13 cellular contexts compared by ENCODE assay signal in the genomic region with DNA sequence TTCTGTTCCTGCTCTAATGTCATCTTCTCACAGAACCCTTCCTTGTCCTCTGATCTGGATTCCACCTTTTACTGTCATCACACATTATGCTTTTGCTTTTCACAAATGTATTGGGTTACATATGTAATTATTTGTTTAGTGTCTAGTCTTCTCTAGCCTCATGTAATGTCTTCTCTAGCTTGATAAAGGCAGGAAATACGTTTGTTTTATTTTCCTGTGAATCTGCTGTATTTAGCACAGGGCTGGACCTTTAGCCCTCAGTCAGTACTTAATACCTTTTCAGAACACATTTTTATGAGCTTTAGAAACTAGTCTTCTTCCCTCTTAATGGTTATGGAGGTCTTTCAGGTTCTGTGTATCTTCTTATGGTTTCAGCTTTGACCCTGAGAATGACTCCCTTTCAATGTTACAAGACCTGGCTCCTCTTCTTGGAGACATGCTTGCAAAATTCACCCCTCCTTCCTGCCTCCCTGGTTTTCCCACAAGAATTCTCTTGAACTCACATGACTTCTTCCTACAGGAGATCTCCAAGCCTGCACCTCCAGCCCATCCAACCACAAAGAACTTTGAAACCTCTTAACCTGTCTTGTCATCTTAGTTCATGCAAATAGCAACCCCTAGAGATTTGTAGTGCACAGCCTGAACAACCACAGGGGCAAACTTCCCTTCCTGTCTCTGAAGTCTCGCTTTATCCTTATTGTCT.
A peak's percentile ranks its signal among the peaks of the same experiment; 100 is the strongest.
DNase-seq lines count a peak whose midpoint lies in the region; ATAC-seq, FAIRE-seq and TF ChIP-seq lines count a peak whose summit lies in the region.
"Had no signal": no experiment of that assay in that cellular context is flagged by ENCODE, and none has a peak within 500 bp of the region (broad histone marks: within the 10 kb centered on the region; RNA-seq: fewer than 3 reads in every experiment).

No MANE protein-coding gene starts in this region.

- 55 to 68% methylated on average over 2 of the region's 2 CpGs for WGBS in sigmoid colon, 2 donors

- H3K27me3 ChIP-seq in OCI-LY3 (ENCODE audit: low read depth, low read length), result 0 out of 2 replicates have a peak, but pooled peaks cover 10% of the 10 kb centered on the region
- no peaks in the 10 kb centered on the region for H3K27me3 ChIP-seq in sigmoid colon
- H3K27me3 ChIP-seq: esophagus squamous epithelium, left lung had no signal

- TF ChIP-seq POLR2A in sigmoid colon (IDR thresholded peaks at IDR 0.05), result no peak

- no peak overlapping the region for H2AFZ ChIP-seq in OCI-LY3 (ENCODE audit: low read depth, low read length)

- H3K27ac ChIP-seq in OCI-LY3 (ENCODE audit: low read length) (no peak overlapping the region; the same call in 1 of the 2 replicates), sigmoid colon (no peak overlapping the region)
- H3K27ac ChIP-seq: esophagus squamous epithelium, left lung, SK-N-MC had no signal

- peak; percentile 85 for ATAC-seq in HG03045 (IDR thresholded peaks at IDR 0.05; ENCODE audit: unreplicated experiment)
- ATAC-seq: HCT116 had no signal

- no peak overlapping the region for H3K9ac ChIP-seq in OCI-LY3 (ENCODE audit: low read length)

- H3K4me3 ChIP-seq in OCI-LY3 (ENCODE audit: low read length) (peak overlapping the region; percentile 20; the same call in 1 of the 2 replicates), sigmoid colon (no peak overlapping the region)
- H3K4me3 ChIP-seq: esophagus squamous epithelium, left lung, SK-N-MC had no signal

- intact Hi-C loops in sigmoid colon (cut with DNase I), result no loop called here
- intact Hi-C loops in head of caudate nucleus (cut with DNase I), result no loop called here

- no peaks in the 10 kb centered on the region for H3K36me3 ChIP-seq in OCI-LY3 (replicated peaks; ENCODE audit: low read depth, low read length)
- no peaks in the 10 kb centered on the region for H3K36me3 ChIP-seq in sigmoid colon
- H3K36me3 ChIP-seq: esophagus squamous epithelium, left lung had no signal

- H3K9me3 ChIP-seq in OCI-LY3 (ENCODE audit: insufficient read depth, low read length), result no peaks in the 10 kb centered on the region; the same call in 1 of the 2 replicates
- no peaks in the 10 kb centered on the region for H3K9me3 ChIP-seq in sigmoid colon
- H3K9me3 ChIP-seq: Caco-2, esophagus squamous epithelium, left lung had no signal

- H3K79me2 ChIP-seq in OCI-LY3 (ENCODE audit: low read length), result no peaks in the 10 kb centered on the region

- H3K4me1 ChIP-seq in OCI-LY3 (ENCODE audit: low read length) (peaks cover 40% of the 10 kb centered on the region), sigmoid colon (no peaks in the 10 kb centered on the region)
- H3K4me1 ChIP-seq: Caco-2, esophagus squamous epithelium, left lung had no signal

- no peak for TF ChIP-seq EP300 in sigmoid colon (IDR thresholded peaks at IDR 0.05)

- peak; percentile 95 for FAIRE-seq in GM18507 (lab: Jason Lieb, UNC)

- TF ChIP-seq CTCF in GM20000 (IDR thresholded peaks at IDR 0.05; ENCODE audit: extremely low read depth, missing control alignments), result no peak
- TF ChIP-seq CTCF in OCI-LY3 (IDR thresholded peaks at IDR 0.05; ENCODE audit: low read depth, low read length), result no peak
- TF ChIP-seq CTCF in sigmoid colon (IDR thresholded peaks at IDR 0.05), result no peak

- H3K4me2 ChIP-seq in OCI-LY3 (ENCODE audit: low read length), result peak overlapping the region; percentile 79

- DNase-seq in GM18507 (ENCODE audit: extremely low spot score, insufficient read length, low read depth), result no peak
- peak; percentile 16 for DNase-seq in GM20000 (ENCODE audit: low spot score)
- no peak for DNase-seq in CD1c-positive myeloid dendritic cell (ENCODE audit: extremely low spot score)
- no peak for DNase-seq in sigmoid colon
- DNase-seq in NCI-H82 (lab: John Stamatoyannopoulos, UW), result no peak
- DNase-seq in head of caudate nucleus, result no peak
- DNase-seq: Caco-2, esophagus squamous epithelium, left lung had no signal

- no peaks in the 10 kb centered on the region for H4K20me1 ChIP-seq in OCI-LY3 (ENCODE audit: insufficient read depth, low read length)
